Comparison of ENCODE assay signal across 8 cellular contexts in genomic region chr6:107132330-107132954, GRCh38. TPM values are rescaled to one million over a fixed set of nuclear protein-coding genes. Genes with fewer than 3 reads are reported as not detected.
DNase-seq lines count a peak whose midpoint lies in the region; ATAC-seq and TF ChIP-seq lines count a peak whose summit lies in the region.

No MANE protein-coding gene starts in this region.

- H3K4me3 ChIP-seq in heart right ventricle (no peak overlapping the region), OCI-LY7 (ENCODE audit: low read depth, low read length, poor library complexity, severe bottlenecking) (no peak overlapping the region), dorsolateral prefrontal cortex (no peak overlapping the region), retinal pigment epithelial cell (ENCODE audit: low read length) (no peak overlapping the region), mammary epithelial cell (replicated peaks in 1 of 3; ENCODE audit: insufficient read depth in 1 of 3, low read depth in 2 of 3, low read length in 3 of 3) (no peak overlapping the region)

- H3K4me1 ChIP-seq in heart right ventricle (peaks cover 0 to 13% (median 4%) of the 10 kb centered on the region in 9 donors), OCI-LY7 (ENCODE audit: insufficient read depth, low read length, poor library complexity, severe bottlenecking) (peaks cover 13% of the 10 kb centered on the region), mammary epithelial cell (ENCODE audit: insufficient read depth, low read length) (no peaks in the 10 kb centered on the region)

- ATAC-seq in heart right ventricle (no peak), left cardiac atrium (no peak)

- H2AFZ ChIP-seq in OCI-LY7 (ENCODE audit: low read length) (peak overlapping the region; percentile 58; the same call in 1 of the 2 replicates), mammary epithelial cell (ENCODE audit: low read depth, low read length) (no peak overlapping the region)

- no peaks in the 10 kb centered on the region for H3K27me3 ChIP-seq in heart right ventricle
- H3K27me3 ChIP-seq in dorsolateral prefrontal cortex: no peaks in the 10 kb centered on the region
- no peaks in the 10 kb centered on the region for H3K27me3 ChIP-seq in mammary epithelial cell (ENCODE audit: insufficient read depth, low read length)

- H3K79me2 ChIP-seq in OCI-LY7 (ENCODE audit: insufficient read depth, low read depth, low read length) (no peaks in the 10 kb centered on the region), mammary epithelial cell (ENCODE audit: insufficient read depth, low read length) (no peaks in the 10 kb centered on the region)

- no peak for DNase-seq in heart right ventricle
- DNase-seq in left cardiac atrium: no peak
- peak; percentile 71 for DNase-seq in OCI-LY7 (ENCODE audit: low spot score)
- peak in 2 of 10 donors; percentile 30 to 33 for DNase-seq in dorsolateral prefrontal cortex
- DNase-seq in retinal pigment epithelial cell (ENCODE audit: low read depth): no peak
- DNase-seq in cerebellar nuclear complex (lab: John Stamatoyannopoulos, UW): no peak
- no peak for DNase-seq in effector CD4-positive, alpha-beta T cell
- no peak for DNase-seq in mammary epithelial cell

- CTCF ChIA-PET in OCI-LY7 (lab: Charles Lee; ENCODE audit: unreplicated experiment): no interaction called here
- CTCF ChIA-PET in mammary epithelial cell (lab: Charles Lee; ENCODE audit: low non-redundant PET): interaction anchor here (0.7 kb wide), 1 partner anchor 324 kb away, joined by 4 read pairs; no protein-coding TSS in a partner anchor

- H3K4me2 ChIP-seq in OCI-LY7 (ENCODE audit: low read length): no peak overlapping the region
- no peak overlapping the region for H3K4me2 ChIP-seq in mammary epithelial cell (ENCODE audit: insufficient read depth, low read depth, low read length)

- in situ Hi-C loops in mammary epithelial cell (cut with MboI; ENCODE audit: low sequenced_read_pairs in 2 of 2): no loop called here

- no peak overlapping the region for H3K9ac ChIP-seq in mammary epithelial cell (ENCODE audit: insufficient read depth, low read length)

- POLR2A ChIA-PET in OCI-LY7 (lab: Charles Lee): interaction anchor here (1.4 kb wide), 1 partner anchor 14 kb away, joined by 3 read pairs; no protein-coding TSS in a partner anchor

- no TSS peak for BruUV-seq in OCI-LY7 (replicated peaks; lab: Mats Ljungman, UMichigan)
- no TSS peak for BruUV-seq in mammary epithelial cell (replicated peaks; lab: Mats Ljungman, UMichigan)

- no peaks in the 10 kb centered on the region for H4K20me1 ChIP-seq in OCI-LY7 (ENCODE audit: insufficient read depth, low read length)
- H4K20me1 ChIP-seq in mammary epithelial cell (ENCODE audit: insufficient read depth, low read length): no peaks in the 10 kb centered on the region

- no peaks in the 10 kb centered on the region for H3K9me2 ChIP-seq in OCI-LY7 (ENCODE audit: insufficient read depth, low read length)

- no peak overlapping the region for H3K27ac ChIP-seq in heart right ventricle
- no peak overlapping the region for H3K27ac ChIP-seq in OCI-LY7 (ENCODE audit: low read depth, low read length, poor library complexity, severe bottlenecking)
- no peak overlapping the region for H3K27ac ChIP-seq in dorsolateral prefrontal cortex
- H3K27ac ChIP-seq in mammary epithelial cell (ENCODE audit: insufficient read depth, low read depth, low read length): no peak overlapping the region

- H3K36me3 ChIP-seq in heart right ventricle (no peaks in the 10 kb centered on the region), OCI-LY7 (ENCODE audit: insufficient read depth, low read length) (no peaks in the 10 kb centered on the region), mammary epithelial cell (ENCODE audit: insufficient read depth, low read length) (no peaks in the 10 kb centered on the region)

- TF ChIP-seq CTCF in heart right ventricle (IDR thresholded peaks at IDR 0.05) (peak in 8 of 9 donors; percentile 31 to 60 (median 48)), OCI-LY7 (conservative IDR thresholded peaks at IDR 0.05; ENCODE audit: low read length) (peak; percentile 86), dorsolateral prefrontal cortex (IDR thresholded peaks at IDR 0.05 in 54 of 56, conservative IDR thresholded peaks at IDR 0.05 in 2 of 56; ENCODE audit: low read depth in 1 of 56, partially characterized antibody in 56 of 56) (peak in 54 of 56 donors; percentile 28 to 65 (median 51)), retinal pigment epithelial cell (conservative IDR thresholded peaks at IDR 0.05; ENCODE audit: low read depth, low read length) (peak; percentile 57), mammary epithelial cell (conservative IDR thresholded peaks at IDR 0.05 in 1 of 2, IDR thresholded peaks at IDR 0.05 in 1 of 2; ENCODE audit: extremely low read depth in 1 of 2, insufficient read depth in 1 of 2, low read depth in 1 of 2, low read length in 2 of 2) (peak in 1 of 2 donors; percentile 53)

- H3K9me3 ChIP-seq in heart right ventricle: no peaks in the 10 kb centered on the region
- H3K9me3 ChIP-seq in OCI-LY7 (ENCODE audit: low read length): no peaks in the 10 kb centered on the region
- no peaks in the 10 kb centered on the region for H3K9me3 ChIP-seq in mammary epithelial cell (replicated peaks; ENCODE audit: insufficient read depth, low read length)

- dilution Hi-C loops in mammary epithelial cell (cut with HindIII; ENCODE audit: low sequenced_read_pairs): no loop called here

- intact Hi-C loops in heart right ventricle (cut with DNase I): loop anchor here in 2 of 10 donors (5.0 to 10.0 kb wide), 2 partner anchors 572 to 715 kb away; no protein-coding TSS in a partner anchor
- intact Hi-C loops in left cardiac atrium (cut with DNase I): no loop called here
- intact Hi-C loops in OCI-LY7 (cut with micrococcal nuclease; ENCODE audit: unreplicated experiment): loop anchor here (1.0 to 5.0 kb wide), 4 partner anchors 186 to 716 kb away; no protein-coding TSS in a partner anchor
- intact Hi-C loops in dorsolateral prefrontal cortex (cut with DNase I): no loop called here
- intact Hi-C loops in mammary epithelial cell (cut with micrococcal nuclease): loop anchor here (1.0 to 5.0 kb wide), 2 partner anchors 325 to 543 kb away; partner anchors contain the start of gene PDSS2

- 48 to 53% methylated on average over 8 of the region's 8 CpGs for WGBS in heart right ventricle, 2 donors
- 43% methylated on average over 8 of the region's 8 CpGs for WGBS in mammary epithelial cell (ENCODE audit: low coverage, missing lambda C conversion rate)

RNA-seq across cellular contexts. Expression of gene BEND3, which starts 17.1 kb away (rescaled TPM):
- total RNA-seq in heart right ventricle: 1 to 10 TPM in 8 of 10 donors, under 1 TPM in 2; 0.78 to 2.3 (median 1.5) TPM
- under 1 TPM; 0.37 to 0.51 TPM for polyA plus RNA-seq in heart right ventricle
- total RNA-seq in left cardiac atrium: 1 to 10 TPM; 1.1 to 2.0 TPM
- total RNA-seq in OCI-LY7 (2014; rRNA removed; shearing (Covaris generic)): 7.9 and 11.7 TPM in 2 replicates
- 13.1 and 14.3 TPM in 2 replicates for total RNA-seq in OCI-LY7 (2022)
- 1 to 10 TPM; 1.1 to 3.4 (median 1.8) TPM for total RNA-seq in dorsolateral prefrontal cortex
- 1 to 10 TPM; 5.6 to 8.2 TPM for total RNA-seq in mammary epithelial cell
- 5.4 TPM for polyA plus RNA-seq in mammary epithelial cell
- polyA minus RNA-seq in mammary epithelial cell: 15.5 TPM

Comparison
In these comparisons a context has a peak if more than half of its experiments do, and no peak if none do; other contexts are left out.
1. intact Hi-C loops: an anchor here in OCI-LY7 (1.0 to 5.0 kb wide) and mammary epithelial cell (1.0 to 5.0 kb wide); none called in left cardiac atrium and dorsolateral prefrontal cortex.